In genomic region chr2:17327649-17328048, GRCh38 we compare ENCODE assay signal across 20 cellular contexts.
"Had no signal": no experiment of that assay in that cellular context is flagged by ENCODE, and none has a peak within 500 bp of the region (broad histone marks: within the 10 kb centered on the region; RNA-seq: fewer than 3 reads in every experiment).

No MANE protein-coding gene starts in this region.

- H3K9me3 ChIP-seq: SJSA1 had no signal

- H3K4me1 ChIP-seq: SJSA1 had no signal

- ATAC-seq: activated CD8-positive, alpha-beta memory T cell treated with anti-CD3 and anti-CD28 coated beads, Interleukin-2, amount 10 ng/mL, durations not matched to agents 7 days and 5 days; PC-3 had no signal

- H3K27ac ChIP-seq: SJSA1 had no signal

- DNase-seq: activated B cell treated with CpG ODN at 0.5 μM for 24 hours; activated CD4-positive, alpha-beta T cell treated with anti-CD3 and anti-CD28 coated beads for 1 hour; activated CD4-positive, alpha-beta T cell treated with anti-CD3 and anti-CD28 coated beads, Interleukin-2, amount 10 ng/mL, durations not matched to agents 24 days and 14 days; activated CD4-positive, alpha-beta T cell treated with anti-CD3 and anti-CD28 coated beads, Interleukin-2, amount 50 U/mL, for 48 hours; activated CD8-positive, alpha-beta memory T cell treated with anti-CD3 and anti-CD28 coated beads, Interleukin-2, amount 10 ng/mL, durations not matched to agents 7 days and 5 days; activated effector memory CD4-positive, alpha-beta T cell treated with Interleukin-2 at 50 U/mL for 16 hours; activated naive CD4-positive, alpha-beta T cell; activated T-cell treated with anti-CD3 and anti-CD28 coated beads, Interleukin-2, amount 50 U/mL, for 24 hours; aorta; Karpas-422; NCI-H1105 treated with DMSO at 0.1 percent for 48 hours; NCI-H1436 treated with DMSO at 0.1 percent for 48 hours; NCI-H187; NCI-H2081; NCI-H510A treated with DMSO at 0.1 percent for 48 hours; NCI-H69; PC-3; RPMI8226; SHP77 had no signal

- H3K36me3 ChIP-seq: SJSA1 had no signal

- H3K27me3 ChIP-seq: SJSA1 had no signal

- H3K4me3 ChIP-seq: SJSA1 had no signal
